28 cellular contexts compared by ENCODE assay signal in genomic region chr10:124083047-124083739, GRCh38. TPM values are rescaled to one million over a fixed set of nuclear protein-coding genes. Genes with fewer than 3 reads are reported as not detected.
"Had no signal": no experiment of that assay in that cellular context is flagged by ENCODE, and none has a peak within 500 bp of the region (broad histone marks: within the 10 kb centered on the region; RNA-seq: fewer than 3 reads in every experiment).

No MANE protein-coding gene starts in this region.

- H3K9me3 ChIP-seq: adrenal gland, heart left ventricle, thoracic aorta, uterus had no signal

- H3K9me3 Mint-ChIP-seq: activated CD4-positive, alpha-beta memory T cell treated with anti-CD3 and anti-CD28 coated beads for 36 hours; activated naive CD4-positive, alpha-beta T cell treated with anti-CD3 and anti-CD28 coated beads for 36 hours; activated naive CD8-positive, alpha-beta T cell treated with anti-CD3 and anti-CD28 coated beads for 36 hours; activated T-helper 1 cell treated with anti-CD3 and anti-CD28 coated beads, Interleukin-12 subunit alpha, Interleukin-12 subunit beta, Interleukin-2, Interleukin-4 antibody, amounts not matched to agents 30 ng/mL and 10 ng/mL and 1 ng/mL, durations not matched to agents 14 hours and 24 hours and 36 hours; mesothelial cell of epicardium; naive B cell; neural crest cell; T-helper 1 cell treated with Interleukin-12 subunit alpha and Interleukin-12 subunit beta and Interleukin-4 antibody, amounts not matched to agents 30 μg/mL and 1 μg/mL, for 36 hours had no signal

- H3K36me3 Mint-ChIP-seq: activated CD4-positive, alpha-beta memory T cell treated with anti-CD3 and anti-CD28 coated beads for 36 hours; activated naive CD8-positive, alpha-beta T cell treated with anti-CD3 and anti-CD28 coated beads for 36 hours had no signal

- H3K27ac Mint-ChIP-seq: activated CD4-positive, alpha-beta memory T cell treated with anti-CD3 and anti-CD28 coated beads for 36 hours; activated naive CD4-positive, alpha-beta T cell treated with anti-CD3 and anti-CD28 coated beads for 36 hours; activated naive CD8-positive, alpha-beta T cell treated with anti-CD3 and anti-CD28 coated beads for 36 hours; activated T-helper 1 cell treated with anti-CD3 and anti-CD28 coated beads, Interleukin-12 subunit alpha, Interleukin-12 subunit beta, Interleukin-2, Interleukin-4 antibody, amounts not matched to agents 30 ng/mL and 10 ng/mL and 1 ng/mL, durations not matched to agents 14 hours and 24 hours and 36 hours; mesothelial cell of epicardium; T-helper 1 cell treated with Interleukin-12 subunit alpha and Interleukin-12 subunit beta and Interleukin-4 antibody, amounts not matched to agents 30 μg/mL and 1 μg/mL, for 36 hours had no signal

- H3K4me3 ChIP-seq: adrenal gland, heart left ventricle, thoracic aorta, uterus had no signal

- H3K27me3 Mint-ChIP-seq: naive B cell had no signal

- ATAC-seq: activated CD4-positive, CD25-positive, alpha-beta regulatory T cell treated with anti-CD3 and anti-CD28 coated beads, Interleukin-2, amount 50 U/mL, for 24 hours; right cardiac atrium; stimulated activated naive CD8-positive, alpha-beta T cell treated with anti-CD3 and anti-CD28 coated beads, Interleukin-15, Interleukin-2, amounts not matched to agents 100 U/mL and 50 U/mL, for 24 hours had no signal

- H3K27ac ChIP-seq: brain microvascular endothelial cell, thoracic aorta, WERI-Rb-1 had no signal

- H3K4me1 Mint-ChIP-seq: activated naive CD8-positive, alpha-beta T cell treated with anti-CD3 and anti-CD28 coated beads for 36 hours had no signal

- H3K36me3 ChIP-seq: adrenal gland, brain microvascular endothelial cell, heart left ventricle, thoracic aorta, uterus, WERI-Rb-1 had no signal

- H3K4me1 ChIP-seq: uterus had no signal

- H3K4me3 Mint-ChIP-seq: activated CD4-positive, alpha-beta memory T cell treated with anti-CD3 and anti-CD28 coated beads for 36 hours; activated naive CD4-positive, alpha-beta T cell treated with anti-CD3 and anti-CD28 coated beads for 36 hours; activated naive CD8-positive, alpha-beta T cell treated with anti-CD3 and anti-CD28 coated beads for 36 hours; activated T-helper 1 cell treated with anti-CD3 and anti-CD28 coated beads, Interleukin-12 subunit alpha, Interleukin-12 subunit beta, Interleukin-2, Interleukin-4 antibody, amounts not matched to agents 30 ng/mL and 10 ng/mL and 1 ng/mL, durations not matched to agents 14 hours and 24 hours and 36 hours; mesothelial cell of epicardium; neural crest cell; T-helper 1 cell treated with Interleukin-12 subunit alpha and Interleukin-12 subunit beta and Interleukin-4 antibody, amounts not matched to agents 30 μg/mL and 1 μg/mL, for 36 hours had no signal

- DNase-seq: activated CD4-positive, alpha-beta memory T cell treated with anti-CD3 and anti-CD28 coated beads for 36 hours; activated CD4-positive, alpha-beta T cell treated with anti-CD3 and anti-CD28 coated beads for 48 hours; activated CD8-positive, alpha-beta memory T cell treated with anti-CD3 and anti-CD28 coated beads, Interleukin-2, amount 50 U/mL, for 4 hours; activated effector memory CD4-positive, alpha-beta T cell treated with anti-CD3 and anti-CD28 coated beads, Interleukin-2, amount 50 U/mL, for 16 hours; activated naive CD4-positive, alpha-beta T cell treated with anti-CD3 and anti-CD28 coated beads for 36 hours; activated naive CD8-positive, alpha-beta T cell treated with anti-CD3 and anti-CD28 coated beads for 36 hours; activated T-cell treated with anti-CD3 and anti-CD28 coated beads, Interleukin-2, amount 50 U/mL, for 1 hour; brain microvascular endothelial cell; central memory CD4-positive, alpha-beta T cell; dermis blood vessel endothelial cell; effector CD4-positive, alpha-beta T cell; heart left ventricle; naive B cell; right cardiac atrium; stimulated activated naive CD8-positive, alpha-beta T cell treated with anti-CD3 and anti-CD28 coated beads, Interleukin-15, Interleukin-2, amounts not matched to agents 100 U/mL and 50 U/mL, for 24 hours; SW 1271; T-helper 9 cell; trophoblast cell; uterus; WERI-Rb-1 had no signal

- H3K27me3 ChIP-seq: adrenal gland, brain microvascular endothelial cell, uterus had no signal

RNA-seq across cellular contexts. Expression of gene CHST15, which starts 10.2 kb away (rescaled TPM):
- total RNA-seq: activated CD8-positive, alpha-beta memory T cell treated with anti-CD3 and anti-CD28 coated beads for 36 hours had no signal
